Comparison of ENCODE assay signal across 13 cellular contexts in genomic region chr4:140870427-140870826, GRCh38.
"Had no signal": no experiment of that assay in that cellular context is flagged by ENCODE, and none has a peak within 500 bp of the region (broad histone marks: within the 10 kb centered on the region; RNA-seq: fewer than 3 reads in every experiment).

No MANE protein-coding gene starts in this region.

- H3K27ac ChIP-seq: body of pancreas, colonic mucosa had no signal

- H3K27ac Mint-ChIP-seq: activated naive CD8-positive, alpha-beta T cell treated with anti-CD3 and anti-CD28 coated beads for 36 hours; activated T-helper 1 cell treated with anti-CD3 and anti-CD28 coated beads, Interleukin-12 subunit alpha, Interleukin-12 subunit beta, Interleukin-2, Interleukin-4 antibody, amounts not matched to agents 30 ng/mL and 10 ng/mL and 1 ng/mL, durations not matched to agents 14 hours and 24 hours and 36 hours; natural killer cell; stimulated activated memory B cell treated with anti-CD40 and anti-IgM and Interleukin-4, amounts not matched to agents 10 μg/mL and 1 μg/mL and 100 μg/mL, for 72 hours had no signal

- H3K9me3 Mint-ChIP-seq: activated naive CD8-positive, alpha-beta T cell treated with anti-CD3 and anti-CD28 coated beads for 36 hours; activated T-helper 1 cell treated with anti-CD3 and anti-CD28 coated beads, Interleukin-12 subunit alpha, Interleukin-12 subunit beta, Interleukin-2, Interleukin-4 antibody, amounts not matched to agents 30 ng/mL and 10 ng/mL and 1 ng/mL, durations not matched to agents 14 hours and 24 hours and 36 hours; natural killer cell; stimulated activated memory B cell treated with anti-CD40 and anti-IgM and Interleukin-4, amounts not matched to agents 10 μg/mL and 1 μg/mL and 100 μg/mL, for 72 hours had no signal

- DNase-seq: activated CD4-positive, alpha-beta T cell treated with anti-CD3 and anti-CD28 coated beads, Interleukin-2, amount 50 U/mL, for 1 hour; activated CD4-positive, CD25-positive, alpha-beta regulatory T cell; activated naive CD8-positive, alpha-beta T cell treated with anti-CD3 and anti-CD28 coated beads for 36 hours; amygdala; body of pancreas; central memory CD4-positive, alpha-beta T cell; colonic mucosa; foreskin fibroblast; kidney glomerular epithelial cell; mesenchymal stem cell; natural killer cell had no signal

- H3K27me3 Mint-ChIP-seq: activated naive CD8-positive, alpha-beta T cell treated with anti-CD3 and anti-CD28 coated beads for 36 hours had no signal

- H3K4me1 Mint-ChIP-seq: activated naive CD8-positive, alpha-beta T cell treated with anti-CD3 and anti-CD28 coated beads for 36 hours; natural killer cell; stimulated activated memory B cell treated with anti-CD40 and anti-IgM and Interleukin-4, amounts not matched to agents 10 μg/mL and 1 μg/mL and 100 μg/mL, for 72 hours had no signal

- ATAC-seq: body of pancreas; natural killer cell; stimulated activated memory B cell treated with anti-CD40 and anti-IgM and Interleukin-4, amounts not matched to agents 10 μg/mL and 1 μg/mL and 100 μg/mL, for 72 hours had no signal

- H3K4me3 ChIP-seq: body of pancreas, colonic mucosa had no signal

- H3K36me3 ChIP-seq: colonic mucosa had no signal

- H3K9me3 ChIP-seq: body of pancreas, colonic mucosa had no signal

- H3K27me3 ChIP-seq: body of pancreas, colonic mucosa had no signal

- H3K4me3 Mint-ChIP-seq: activated naive CD8-positive, alpha-beta T cell treated with anti-CD3 and anti-CD28 coated beads for 36 hours; activated T-helper 1 cell treated with anti-CD3 and anti-CD28 coated beads, Interleukin-12 subunit alpha, Interleukin-12 subunit beta, Interleukin-2, Interleukin-4 antibody, amounts not matched to agents 30 ng/mL and 10 ng/mL and 1 ng/mL, durations not matched to agents 14 hours and 24 hours and 36 hours; natural killer cell; stimulated activated memory B cell treated with anti-CD40 and anti-IgM and Interleukin-4, amounts not matched to agents 10 μg/mL and 1 μg/mL and 100 μg/mL, for 72 hours had no signal

- H3K4me1 ChIP-seq: body of pancreas, colonic mucosa had no signal

- H3K36me3 Mint-ChIP-seq: activated naive CD8-positive, alpha-beta T cell treated with anti-CD3 and anti-CD28 coated beads for 36 hours; natural killer cell; stimulated activated memory B cell treated with anti-CD40 and anti-IgM and Interleukin-4, amounts not matched to agents 10 μg/mL and 1 μg/mL and 100 μg/mL, for 72 hours had no signal
